Comparison of ENCODE assay signal across 2 cellular contexts in the genomic region with DNA sequence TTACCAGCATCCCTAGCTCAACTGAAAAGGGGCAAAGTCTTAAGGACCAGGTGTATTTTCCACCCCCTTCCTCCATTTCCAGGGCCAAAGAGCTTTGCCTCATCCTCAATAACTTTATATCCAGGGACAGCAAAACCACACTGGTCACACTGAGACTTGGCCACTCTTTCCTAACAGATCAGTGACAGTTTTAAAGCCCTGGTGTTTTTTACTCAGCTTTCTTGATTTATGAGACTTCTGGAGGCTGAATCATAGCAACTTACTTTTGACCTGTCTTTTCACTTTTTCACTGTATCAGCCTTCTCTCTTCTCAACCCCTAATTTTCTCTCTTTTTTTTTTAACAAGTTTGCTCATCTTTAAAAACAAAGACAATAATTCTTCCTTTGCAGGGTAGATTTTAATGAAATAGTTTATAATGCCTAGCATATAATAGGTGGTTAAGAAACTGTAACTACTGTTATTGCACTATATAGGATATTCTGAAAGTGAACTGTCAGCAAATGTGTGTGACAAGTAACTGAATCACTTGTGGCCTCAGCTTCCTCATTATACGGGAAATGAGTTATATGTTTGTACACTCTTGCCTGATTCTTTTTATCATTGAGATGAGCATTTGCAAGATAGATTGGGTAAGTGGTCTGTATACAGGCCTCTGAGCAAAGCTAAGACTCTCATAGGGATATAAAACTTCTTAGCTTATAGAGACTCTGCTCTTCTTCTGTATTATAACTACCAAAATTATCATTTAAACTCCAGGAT.
TF ChIP-seq lines count a peak whose summit lies in the region.

No MANE protein-coding gene starts in this region.

TF ChIP-seq in IMR-90, 13 proteins besides CTCF, POLR2A, EP300 and RAD21:
- TF ChIP-seq MAFK (IDR thresholded peaks at IDR 0.05; ENCODE audit: low read depth, low read length) (peak; percentile 84), FOS (IDR thresholded peaks at IDR 0.05; ENCODE audit: low read depth, low read length) (no peak)

TF ChIP-seq in K562, 482 proteins besides CTCF, POLR2A, EP300 and RAD21 (continues in another document):
- TF ChIP-seq MEIS2 (IDR thresholded peaks at IDR 0.05; ENCODE audit: partially characterized antibody): peak; percentile 33
- TF ChIP-seq SMAD3 (CRISPR knock-in tag; conservative IDR thresholded peaks at IDR 0.05): no peak
- peak; percentile 24; the same call in 1 of the 2 replicates for TF ChIP-seq MAFG (tag; conservative IDR thresholded peaks at IDR 0.05)
- TF ChIP-seq, protein P1, sequence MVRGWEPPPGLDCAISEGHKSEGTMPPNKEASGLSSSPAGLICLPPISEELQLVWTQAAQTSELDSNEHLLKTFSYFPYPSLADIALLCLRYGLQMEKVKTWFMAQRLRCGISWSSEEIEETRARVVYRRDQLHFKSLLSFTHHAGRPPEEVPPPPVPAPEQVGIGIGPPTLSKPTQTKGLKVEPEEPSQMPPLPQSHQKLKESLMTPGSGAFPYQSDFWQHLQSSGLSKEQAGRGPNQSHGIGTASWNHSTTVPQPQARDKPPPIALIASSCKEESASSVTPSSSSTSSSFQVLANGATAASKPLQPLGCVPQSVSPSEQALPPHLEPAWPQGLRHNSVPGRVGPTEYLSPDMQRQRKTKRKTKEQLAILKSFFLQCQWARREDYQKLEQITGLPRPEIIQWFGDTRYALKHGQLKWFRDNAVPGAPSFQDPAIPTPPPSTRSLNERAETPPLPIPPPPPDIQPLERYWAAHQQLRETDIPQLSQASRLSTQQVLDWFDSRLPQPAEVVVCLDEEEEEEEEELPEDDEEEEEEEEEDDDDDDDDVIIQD (CRISPR knock-in tag; IDR thresholded peaks at IDR 0.05): no peak
- no peak for TF ChIP-seq CCNT2 (IDR thresholded peaks at IDR 0.05; ENCODE audit: borderline replicate concordance, extremely low read depth, insufficient read length, low read depth, low read length)
- peak; percentile 67 for TF ChIP-seq ZNF316 (IDR thresholded peaks at IDR 0.05)
- no peak for TF ChIP-seq NCOA1 (IDR thresholded peaks at IDR 0.05; ENCODE audit: low read depth)
- TF ChIP-seq POLR3G (IDR thresholded peaks at IDR 0.05; ENCODE audit: extremely low read depth, insufficient read length, insufficient replicate concordance): no peak
- TF ChIP-seq SLC30A9 (CRISPR knock-in tag; IDR thresholded peaks at IDR 0.05): no peak
- TF ChIP-seq ZNF77 (CRISPR knock-in tag; IDR thresholded peaks at IDR 0.05): no peak
- TF ChIP-seq PHF21A (IDR thresholded peaks at IDR 0.05; ENCODE audit: borderline replicate concordance, low read depth): no peak
- TF ChIP-seq BRCA1 (IDR thresholded peaks at IDR 0.05): no peak
- no peak for TF ChIP-seq BRCA1 (CRISPR knock-in tag; IDR thresholded peaks at IDR 0.05)
- TF ChIP-seq BRD4 (IDR thresholded peaks at IDR 0.05): no peak
- TF ChIP-seq, protein P2, sequence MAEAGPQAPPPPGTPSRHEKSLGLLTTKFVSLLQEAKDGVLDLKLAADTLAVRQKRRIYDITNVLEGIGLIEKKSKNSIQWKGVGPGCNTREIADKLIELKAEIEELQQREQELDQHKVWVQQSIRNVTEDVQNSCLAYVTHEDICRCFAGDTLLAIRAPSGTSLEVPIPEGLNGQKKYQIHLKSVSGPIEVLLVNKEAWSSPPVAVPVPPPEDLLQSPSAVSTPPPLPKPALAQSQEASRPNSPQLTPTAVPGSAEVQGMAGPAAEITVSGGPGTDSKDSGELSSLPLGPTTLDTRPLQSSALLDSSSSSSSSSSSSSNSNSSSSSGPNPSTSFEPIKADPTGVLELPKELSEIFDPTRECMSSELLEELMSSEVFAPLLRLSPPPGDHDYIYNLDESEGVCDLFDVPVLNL (CRISPR knock-in tag; IDR thresholded peaks at IDR 0.05; ENCODE audit: low read depth): no peak
- no peak for TF ChIP-seq ELF4 (CRISPR knock-in tag; IDR thresholded peaks at IDR 0.05)
- TF ChIP-seq CSDE1 (IDR thresholded peaks at IDR 0.05): no peak
- TF ChIP-seq MAZ (CRISPR knock-in tag; conservative IDR thresholded peaks at IDR 0.05 in 1 of 2, IDR thresholded peaks at IDR 0.05 in 1 of 2): no peak
- TF ChIP-seq, protein P3, sequence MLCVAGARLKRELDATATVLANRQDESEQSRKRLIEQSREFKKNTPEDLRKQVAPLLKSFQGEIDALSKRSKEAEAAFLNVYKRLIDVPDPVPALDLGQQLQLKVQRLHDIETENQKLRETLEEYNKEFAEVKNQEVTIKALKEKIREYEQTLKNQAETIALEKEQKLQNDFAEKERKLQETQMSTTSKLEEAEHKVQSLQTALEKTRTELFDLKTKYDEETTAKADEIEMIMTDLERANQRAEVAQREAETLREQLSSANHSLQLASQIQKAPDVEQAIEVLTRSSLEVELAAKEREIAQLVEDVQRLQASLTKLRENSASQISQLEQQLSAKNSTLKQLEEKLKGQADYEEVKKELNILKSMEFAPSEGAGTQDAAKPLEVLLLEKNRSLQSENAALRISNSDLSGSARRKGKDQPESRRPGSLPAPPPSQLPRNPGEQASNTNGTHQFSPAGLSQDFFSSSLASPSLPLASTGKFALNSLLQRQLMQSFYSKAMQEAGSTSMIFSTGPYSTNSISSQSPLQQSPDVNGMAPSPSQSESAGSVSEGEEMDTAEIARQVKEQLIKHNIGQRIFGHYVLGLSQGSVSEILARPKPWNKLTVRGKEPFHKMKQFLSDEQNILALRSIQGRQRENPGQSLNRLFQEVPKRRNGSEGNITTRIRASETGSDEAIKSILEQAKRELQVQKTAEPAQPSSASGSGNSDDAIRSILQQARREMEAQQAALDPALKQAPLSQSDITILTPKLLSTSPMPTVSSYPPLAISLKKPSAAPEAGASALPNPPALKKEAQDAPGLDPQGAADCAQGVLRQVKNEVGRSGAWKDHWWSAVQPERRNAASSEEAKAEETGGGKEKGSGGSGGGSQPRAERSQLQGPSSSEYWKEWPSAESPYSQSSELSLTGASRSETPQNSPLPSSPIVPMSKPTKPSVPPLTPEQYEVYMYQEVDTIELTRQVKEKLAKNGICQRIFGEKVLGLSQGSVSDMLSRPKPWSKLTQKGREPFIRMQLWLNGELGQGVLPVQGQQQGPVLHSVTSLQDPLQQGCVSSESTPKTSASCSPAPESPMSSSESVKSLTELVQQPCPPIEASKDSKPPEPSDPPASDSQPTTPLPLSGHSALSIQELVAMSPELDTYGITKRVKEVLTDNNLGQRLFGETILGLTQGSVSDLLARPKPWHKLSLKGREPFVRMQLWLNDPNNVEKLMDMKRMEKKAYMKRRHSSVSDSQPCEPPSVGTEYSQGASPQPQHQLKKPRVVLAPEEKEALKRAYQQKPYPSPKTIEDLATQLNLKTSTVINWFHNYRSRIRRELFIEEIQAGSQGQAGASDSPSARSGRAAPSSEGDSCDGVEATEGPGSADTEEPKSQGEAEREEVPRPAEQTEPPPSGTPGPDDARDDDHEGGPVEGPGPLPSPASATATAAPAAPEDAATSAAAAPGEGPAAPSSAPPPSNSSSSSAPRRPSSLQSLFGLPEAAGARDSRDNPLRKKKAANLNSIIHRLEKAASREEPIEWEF (CRISPR knock-in tag; IDR thresholded peaks at IDR 0.05): no peak
- TF ChIP-seq, protein P4, sequence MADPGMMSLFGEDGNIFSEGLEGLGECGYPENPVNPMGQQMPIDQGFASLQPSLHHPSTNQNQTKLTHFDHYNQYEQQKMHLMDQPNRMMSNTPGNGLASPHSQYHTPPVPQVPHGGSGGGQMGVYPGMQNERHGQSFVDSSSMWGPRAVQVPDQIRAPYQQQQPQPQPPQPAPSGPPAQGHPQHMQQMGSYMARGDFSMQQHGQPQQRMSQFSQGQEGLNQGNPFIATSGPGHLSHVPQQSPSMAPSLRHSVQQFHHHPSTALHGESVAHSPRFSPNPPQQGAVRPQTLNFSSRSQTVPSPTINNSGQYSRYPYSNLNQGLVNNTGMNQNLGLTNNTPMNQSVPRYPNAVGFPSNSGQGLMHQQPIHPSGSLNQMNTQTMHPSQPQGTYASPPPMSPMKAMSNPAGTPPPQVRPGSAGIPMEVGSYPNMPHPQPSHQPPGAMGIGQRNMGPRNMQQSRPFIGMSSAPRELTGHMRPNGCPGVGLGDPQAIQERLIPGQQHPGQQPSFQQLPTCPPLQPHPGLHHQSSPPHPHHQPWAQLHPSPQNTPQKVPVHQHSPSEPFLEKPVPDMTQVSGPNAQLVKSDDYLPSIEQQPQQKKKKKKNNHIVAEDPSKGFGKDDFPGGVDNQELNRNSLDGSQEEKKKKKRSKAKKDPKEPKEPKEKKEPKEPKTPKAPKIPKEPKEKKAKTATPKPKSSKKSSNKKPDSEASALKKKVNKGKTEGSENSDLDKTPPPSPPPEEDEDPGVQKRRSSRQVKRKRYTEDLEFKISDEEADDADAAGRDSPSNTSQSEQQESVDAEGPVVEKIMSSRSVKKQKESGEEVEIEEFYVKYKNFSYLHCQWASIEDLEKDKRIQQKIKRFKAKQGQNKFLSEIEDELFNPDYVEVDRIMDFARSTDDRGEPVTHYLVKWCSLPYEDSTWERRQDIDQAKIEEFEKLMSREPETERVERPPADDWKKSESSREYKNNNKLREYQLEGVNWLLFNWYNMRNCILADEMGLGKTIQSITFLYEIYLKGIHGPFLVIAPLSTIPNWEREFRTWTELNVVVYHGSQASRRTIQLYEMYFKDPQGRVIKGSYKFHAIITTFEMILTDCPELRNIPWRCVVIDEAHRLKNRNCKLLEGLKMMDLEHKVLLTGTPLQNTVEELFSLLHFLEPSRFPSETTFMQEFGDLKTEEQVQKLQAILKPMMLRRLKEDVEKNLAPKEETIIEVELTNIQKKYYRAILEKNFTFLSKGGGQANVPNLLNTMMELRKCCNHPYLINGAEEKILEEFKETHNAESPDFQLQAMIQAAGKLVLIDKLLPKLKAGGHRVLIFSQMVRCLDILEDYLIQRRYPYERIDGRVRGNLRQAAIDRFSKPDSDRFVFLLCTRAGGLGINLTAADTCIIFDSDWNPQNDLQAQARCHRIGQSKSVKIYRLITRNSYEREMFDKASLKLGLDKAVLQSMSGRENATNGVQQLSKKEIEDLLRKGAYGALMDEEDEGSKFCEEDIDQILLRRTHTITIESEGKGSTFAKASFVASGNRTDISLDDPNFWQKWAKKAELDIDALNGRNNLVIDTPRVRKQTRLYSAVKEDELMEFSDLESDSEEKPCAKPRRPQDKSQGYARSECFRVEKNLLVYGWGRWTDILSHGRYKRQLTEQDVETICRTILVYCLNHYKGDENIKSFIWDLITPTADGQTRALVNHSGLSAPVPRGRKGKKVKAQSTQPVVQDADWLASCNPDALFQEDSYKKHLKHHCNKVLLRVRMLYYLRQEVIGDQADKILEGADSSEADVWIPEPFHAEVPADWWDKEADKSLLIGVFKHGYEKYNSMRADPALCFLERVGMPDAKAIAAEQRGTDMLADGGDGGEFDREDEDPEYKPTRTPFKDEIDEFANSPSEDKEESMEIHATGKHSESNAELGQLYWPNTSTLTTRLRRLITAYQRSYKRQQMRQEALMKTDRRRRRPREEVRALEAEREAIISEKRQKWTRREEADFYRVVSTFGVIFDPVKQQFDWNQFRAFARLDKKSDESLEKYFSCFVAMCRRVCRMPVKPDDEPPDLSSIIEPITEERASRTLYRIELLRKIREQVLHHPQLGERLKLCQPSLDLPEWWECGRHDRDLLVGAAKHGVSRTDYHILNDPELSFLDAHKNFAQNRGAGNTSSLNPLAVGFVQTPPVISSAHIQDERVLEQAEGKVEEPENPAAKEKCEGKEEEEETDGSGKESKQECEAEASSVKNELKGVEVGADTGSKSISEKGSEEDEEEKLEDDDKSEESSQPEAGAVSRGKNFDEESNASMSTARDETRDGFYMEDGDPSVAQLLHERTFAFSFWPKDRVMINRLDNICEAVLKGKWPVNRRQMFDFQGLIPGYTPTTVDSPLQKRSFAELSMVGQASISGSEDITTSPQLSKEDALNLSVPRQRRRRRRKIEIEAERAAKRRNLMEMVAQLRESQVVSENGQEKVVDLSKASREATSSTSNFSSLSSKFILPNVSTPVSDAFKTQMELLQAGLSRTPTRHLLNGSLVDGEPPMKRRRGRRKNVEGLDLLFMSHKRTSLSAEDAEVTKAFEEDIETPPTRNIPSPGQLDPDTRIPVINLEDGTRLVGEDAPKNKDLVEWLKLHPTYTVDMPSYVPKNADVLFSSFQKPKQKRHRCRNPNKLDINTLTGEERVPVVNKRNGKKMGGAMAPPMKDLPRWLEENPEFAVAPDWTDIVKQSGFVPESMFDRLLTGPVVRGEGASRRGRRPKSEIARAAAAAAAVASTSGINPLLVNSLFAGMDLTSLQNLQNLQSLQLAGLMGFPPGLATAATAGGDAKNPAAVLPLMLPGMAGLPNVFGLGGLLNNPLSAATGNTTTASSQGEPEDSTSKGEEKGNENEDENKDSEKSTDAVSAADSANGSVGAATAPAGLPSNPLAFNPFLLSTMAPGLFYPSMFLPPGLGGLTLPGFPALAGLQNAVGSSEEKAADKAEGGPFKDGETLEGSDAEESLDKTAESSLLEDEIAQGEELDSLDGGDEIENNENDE (IDR thresholded peaks at IDR 0.05; ENCODE audit: low read depth, low read length): no peak
- no peak for TF ChIP-seq KDM2B (CRISPR knock-in tag; IDR thresholded peaks at IDR 0.05)
- TF ChIP-seq KDM5B (IDR thresholded peaks at IDR 0.05; ENCODE audit: insufficient replicate concordance, low read depth, low read length): no peak
- TF ChIP-seq, protein P5, sequence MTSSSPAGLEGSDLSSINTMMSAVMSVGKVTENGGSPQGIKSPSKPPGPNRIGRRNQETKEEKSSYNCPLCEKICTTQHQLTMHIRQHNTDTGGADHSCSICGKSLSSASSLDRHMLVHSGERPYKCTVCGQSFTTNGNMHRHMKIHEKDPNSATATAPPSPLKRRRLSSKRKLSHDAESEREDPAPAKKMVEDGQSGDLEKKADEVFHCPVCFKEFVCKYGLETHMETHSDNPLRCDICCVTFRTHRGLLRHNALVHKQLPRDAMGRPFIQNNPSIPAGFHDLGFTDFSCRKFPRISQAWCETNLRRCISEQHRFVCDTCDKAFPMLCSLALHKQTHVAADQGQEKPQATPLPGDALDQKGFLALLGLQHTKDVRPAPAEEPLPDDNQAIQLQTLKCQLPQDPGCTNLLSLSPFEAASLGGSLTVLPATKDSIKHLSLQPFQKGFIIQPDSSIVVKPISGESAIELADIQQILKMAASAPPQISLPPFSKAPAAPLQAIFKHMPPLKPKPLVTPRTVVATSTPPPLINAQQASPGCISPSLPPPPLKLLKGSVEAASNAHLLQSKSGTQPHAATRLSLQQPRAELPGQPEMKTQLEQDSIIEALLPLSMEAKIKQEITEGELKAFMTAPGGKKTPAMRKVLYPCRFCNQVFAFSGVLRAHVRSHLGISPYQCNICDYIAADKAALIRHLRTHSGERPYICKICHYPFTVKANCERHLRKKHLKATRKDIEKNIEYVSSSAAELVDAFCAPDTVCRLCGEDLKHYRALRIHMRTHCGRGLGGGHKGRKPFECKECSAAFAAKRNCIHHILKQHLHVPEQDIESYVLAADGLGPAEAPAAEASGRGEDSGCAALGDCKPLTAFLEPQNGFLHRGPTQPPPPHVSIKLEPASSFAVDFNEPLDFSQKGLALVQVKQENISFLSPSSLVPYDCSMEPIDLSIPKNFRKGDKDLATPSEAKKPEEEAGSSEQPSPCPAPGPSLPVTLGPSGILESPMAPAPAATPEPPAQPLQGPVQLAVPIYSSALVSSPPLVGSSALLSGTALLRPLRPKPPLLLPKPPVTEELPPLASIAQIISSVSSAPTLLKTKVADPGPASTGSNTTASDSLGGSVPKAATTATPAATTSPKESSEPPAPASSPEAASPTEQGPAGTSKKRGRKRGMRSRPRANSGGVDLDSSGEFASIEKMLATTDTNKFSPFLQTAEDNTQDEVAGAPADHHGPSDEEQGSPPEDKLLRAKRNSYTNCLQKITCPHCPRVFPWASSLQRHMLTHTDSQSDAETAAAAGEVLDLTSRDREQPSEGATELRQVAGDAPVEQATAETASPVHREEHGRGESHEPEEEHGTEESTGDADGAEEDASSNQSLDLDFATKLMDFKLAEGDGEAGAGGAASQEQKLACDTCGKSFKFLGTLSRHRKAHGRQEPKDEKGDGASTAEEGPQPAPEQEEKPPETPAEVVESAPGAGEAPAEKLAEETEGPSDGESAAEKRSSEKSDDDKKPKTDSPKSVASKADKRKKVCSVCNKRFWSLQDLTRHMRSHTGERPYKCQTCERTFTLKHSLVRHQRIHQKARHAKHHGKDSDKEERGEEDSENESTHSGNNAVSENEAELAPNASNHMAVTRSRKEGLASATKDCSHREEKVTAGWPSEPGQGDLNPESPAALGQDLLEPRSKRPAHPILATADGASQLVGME (CRISPR knock-in tag; IDR thresholded peaks at IDR 0.05): no peak
- no peak for TF ChIP-seq NFXL1 (CRISPR knock-in tag; IDR thresholded peaks at IDR 0.05)
